ENCODE assay signal across 8 cellular contexts in the genomic region with DNA sequence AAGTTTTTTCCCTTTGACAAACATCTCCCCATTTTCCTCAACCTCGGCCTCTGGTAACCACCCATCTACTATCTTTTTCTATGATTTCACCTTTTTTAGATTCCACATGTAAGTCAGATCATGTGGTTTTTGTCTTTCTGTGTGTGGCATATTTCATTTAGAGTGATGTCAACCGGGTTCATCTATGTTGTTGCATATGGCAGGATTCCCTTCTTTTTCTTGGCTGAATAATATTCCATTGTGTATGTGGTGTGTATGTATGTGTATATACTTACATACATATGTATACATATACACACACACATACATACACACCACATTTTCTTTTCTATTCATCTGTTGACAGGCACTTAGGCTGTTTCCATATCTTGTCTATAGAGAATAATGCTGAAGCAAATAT.
"Had no signal": no experiment of that assay in that cellular context is flagged by ENCODE, and none has a peak within 500 bp of the region (broad histone marks: within the 10 kb centered on the region; RNA-seq: fewer than 3 reads in every experiment).

No MANE protein-coding gene starts in this region.

- H3K9ac ChIP-seq: KMS-11 had no signal

- H3K27ac Mint-ChIP-seq: IgD-negative memory B cell had no signal

- H3K4me2 ChIP-seq: KMS-11 had no signal

- FAIRE-seq: HepG2, HTR-8/SVneo had no signal

- H3K4me1 Mint-ChIP-seq: IgD-negative memory B cell had no signal

- H3K4me3 Mint-ChIP-seq: IgD-negative memory B cell had no signal

- ATAC-seq: HepG2 had no signal

- DNase-seq: IMR-90, KBM-7, KG1 had no signal

- H3K27ac ChIP-seq: HL-60, KMS-11 had no signal
